ENCODE assay signal across 1 cellular context in the genomic region with DNA sequence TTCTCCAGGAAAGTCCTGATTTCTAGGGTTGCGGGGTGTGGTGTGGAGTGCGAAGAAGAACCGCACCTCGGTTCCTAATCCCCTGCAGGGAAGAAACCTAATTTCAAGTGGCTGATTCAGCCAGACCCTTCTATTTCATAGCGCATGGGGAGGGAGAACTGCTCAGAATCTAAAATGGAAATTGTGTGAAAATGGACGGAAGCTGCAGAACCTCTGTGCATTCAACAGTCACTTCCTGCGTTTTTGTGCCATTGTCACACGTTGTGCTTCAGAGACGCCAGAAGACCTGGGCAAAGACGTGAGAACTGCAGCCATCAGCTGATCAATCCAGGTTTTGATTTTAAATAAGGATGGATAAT.
A peak's percentile ranks its signal among the peaks of the same experiment; 100 is the strongest.
TF ChIP-seq lines count a peak whose summit lies in the region.

No MANE protein-coding gene starts in this region.

TF ChIP-seq in H1, 55 proteins besides CTCF, POLR2A, EP300 and RAD21 (continued from another document):
- no peak for TF ChIP-seq TAF7 (optimal IDR thresholded peaks at IDR 0.05; ENCODE audit: borderline replicate concordance, low read depth, low read length)
- peak; percentile 17 for TF ChIP-seq EZH2 (IDR thresholded peaks at IDR 0.05; ENCODE audit: low read depth, low read length, severe bottlenecking)
- peak; percentile 28 for TF ChIP-seq RNF2 (IDR thresholded peaks at IDR 0.05; ENCODE audit: borderline replicate concordance, low read depth, low read length, missing control alignments, poor library complexity, severe bottlenecking)
- TF ChIP-seq CBX8 (IDR thresholded peaks at IDR 0.05; ENCODE audit: borderline replicate concordance, low read depth, low read length) = no peak
- no peak for TF ChIP-seq SP1 (IDR thresholded peaks at IDR 0.05; ENCODE audit: low read depth, low read length)
